17 cellular contexts compared by ENCODE assay signal in the genomic region with DNA sequence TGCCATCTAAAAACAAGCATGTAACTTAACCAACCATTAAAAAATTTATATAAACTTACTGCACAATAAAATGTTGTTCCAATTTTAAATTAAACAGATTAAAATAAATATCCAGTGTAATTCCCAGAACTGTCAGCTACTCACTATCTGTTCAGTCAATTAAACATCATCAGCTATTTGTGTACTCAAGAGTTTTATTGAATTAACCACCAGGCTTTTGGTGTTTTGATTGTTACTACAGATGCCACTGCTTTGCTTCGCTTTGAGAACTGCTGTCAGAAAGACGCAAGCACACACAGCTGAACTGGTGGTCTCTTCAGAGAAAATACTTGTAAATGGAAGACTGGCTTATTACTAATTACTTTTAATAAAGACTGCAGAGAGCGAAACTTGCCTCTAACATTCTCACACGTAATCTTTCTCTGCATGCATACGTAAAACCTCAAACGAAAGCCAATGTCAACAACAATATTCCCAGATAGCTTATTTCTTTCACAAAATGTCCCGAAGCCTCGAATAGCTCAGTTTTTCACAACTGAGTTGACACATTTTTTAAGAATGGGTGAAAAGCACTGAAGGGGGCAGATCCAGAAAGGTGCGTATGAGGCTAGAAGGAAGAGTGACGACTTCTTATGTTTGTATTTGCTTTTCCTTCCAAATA.
DNase-seq lines count a peak whose midpoint lies in the region; ATAC-seq, FAIRE-seq and TF ChIP-seq lines count a peak whose summit lies in the region.
"Had no signal": no experiment of that assay in that cellular context is flagged by ENCODE, and none has a peak within 500 bp of the region (broad histone marks: within the 10 kb centered on the region; RNA-seq: fewer than 3 reads in every experiment).

No MANE protein-coding gene starts in this region.

- H3K27me3 Mint-ChIP-seq in GM23338 (ENCODE audit: insufficient read depth, low read depth, poor library complexity): no peaks in the 10 kb centered on the region
- H3K27me3 Mint-ChIP-seq in nephron (ENCODE audit: low read depth): no peaks in the 10 kb centered on the region
- no peaks in the 10 kb centered on the region for H3K27me3 Mint-ChIP-seq in activated T-helper 17 cell treated with anti-CD3 and anti-CD28 coated beads, Interleukin-2, amount 50 U/mL, for 72 hours
- no peaks in the 10 kb centered on the region for H3K27me3 Mint-ChIP-seq in progenitor cell of endocrine pancreas

- H3K9me2 ChIP-seq in GM23338 (ENCODE audit: insufficient read depth): peaks cover 30% of the 10 kb centered on the region; the same call in 1 of the 2 replicates

- peaks cover 10% of the 10 kb centered on the region for H3K9me3 Mint-ChIP-seq in GM23338
- peaks cover 9% of the 10 kb centered on the region for H3K9me3 Mint-ChIP-seq in nephron
- H3K9me3 Mint-ChIP-seq in activated T-helper 17 cell treated with anti-CD3 and anti-CD28 coated beads, Interleukin-2, amount 50 U/mL, for 72 hours: no peaks in the 10 kb centered on the region
- peaks cover 7% of the 10 kb centered on the region for H3K9me3 Mint-ChIP-seq in progenitor cell of endocrine pancreas (ENCODE audit: low read depth)

- H3K4me3 ChIP-seq in GM23338 (no peak overlapping the region), SK-N-MC (peak overlapping the region; percentile 56)
- H3K4me3 ChIP-seq: A549; BLaER1 treated with 17β-estradiol and CSF1 and Interleukin-3, amounts not matched to agents 10 nM and 100 nM had no signal

- H3K4me1 Mint-ChIP-seq in GM23338 (no peaks in the 10 kb centered on the region), nephron (peaks cover 26% of the 10 kb centered on the region), progenitor cell of endocrine pancreas (ENCODE audit: low read depth) (peaks cover 14% of the 10 kb centered on the region)
- H3K4me1 Mint-ChIP-seq in activated T-helper 17 cell treated with anti-CD3 and anti-CD28 coated beads, Interleukin-2, amount 50 U/mL, for 72 hours: no peaks in the 10 kb centered on the region

- peak overlapping the region; percentile 49; the same call in 1 of the 2 replicates for H2AFZ ChIP-seq in GM23338

- no peak for ATAC-seq in GM23338
- no peak for ATAC-seq in activated T-helper 17 cell treated with anti-CD3 and anti-CD28 coated beads, Interleukin-2, amount 50 U/mL, for 72 hours (replicated peaks)
- ATAC-seq: A549, HCT116 had no signal

- no peaks in the 10 kb centered on the region for H3K4me1 ChIP-seq in GM23338 (ENCODE audit: insufficient read depth)
- H3K4me1 ChIP-seq: A549 had no signal

- H4K20me1 ChIP-seq in GM23338 (replicated peaks; ENCODE audit: insufficient read depth): no peaks in the 10 kb centered on the region
- H4K20me1 ChIP-seq: BLaER1 treated with 17β-estradiol and CSF1 and Interleukin-3, amounts not matched to agents 10 nM and 100 nM had no signal

- no peaks in the 10 kb centered on the region for H3K79me2 ChIP-seq in GM23338 (replicated peaks; ENCODE audit: insufficient read depth)

- H3K9ac ChIP-seq in SK-N-MC (ENCODE audit: insufficient read length): peak overlapping the region; percentile 46
- H3K9ac ChIP-seq: BLaER1 treated with 17β-estradiol and CSF1 and Interleukin-3, amounts not matched to agents 10 nM and 100 nM had no signal

- no peaks in the 10 kb centered on the region for H3F3A ChIP-seq in GM23338 (replicated peaks; ENCODE audit: low read depth)

- H3K27ac Mint-ChIP-seq in GM23338: no peak overlapping the region
- H3K27ac Mint-ChIP-seq in nephron: peak overlapping the region; percentile 89 to 90 (median 90)
- no peak overlapping the region for H3K27ac Mint-ChIP-seq in activated T-helper 17 cell treated with anti-CD3 and anti-CD28 coated beads, Interleukin-2, amount 50 U/mL, for 72 hours
- no peak overlapping the region for H3K27ac Mint-ChIP-seq in progenitor cell of endocrine pancreas

- H3K4me3 Mint-ChIP-seq in GM23338: no peak overlapping the region
- no peak overlapping the region for H3K4me3 Mint-ChIP-seq in nephron
- no peak overlapping the region for H3K4me3 Mint-ChIP-seq in activated T-helper 17 cell treated with anti-CD3 and anti-CD28 coated beads, Interleukin-2, amount 50 U/mL, for 72 hours
- no peak overlapping the region for H3K4me3 Mint-ChIP-seq in progenitor cell of endocrine pancreas (ENCODE audit: low read depth)

- no peak overlapping the region for H3K4me2 ChIP-seq in GM23338
- H3K4me2 ChIP-seq: A549 had no signal

- H3K27me3 ChIP-seq in GM23338 (ENCODE audit: insufficient read depth): no peaks in the 10 kb centered on the region
- H3K27me3 ChIP-seq: BLaER1 treated with 17β-estradiol and CSF1 and Interleukin-3, amounts not matched to agents 10 nM and 100 nM had no signal

- DNase-seq in GM23338 (ENCODE audit: low spot score) (no peak), SK-N-MC (ENCODE audit: low read depth, low spot score) (no peak), SKM-1 treated with dmso at 0.1 percent for 144 hours (lab: John Stamatoyannopoulos, UW; ENCODE audit: unreplicated experiment) (no peak), progenitor cell of endocrine pancreas (ENCODE audit: low spot score, unreplicated experiment) (no peak)
- DNase-seq: DMS79 treated with DMSO at 0.1 percent for 48 hours, NCI-H1930, NCI-H2171, NCI-H446, NCI-H774 had no signal

- FAIRE-seq in endometrium (lab: Jason Lieb, UNC): peak; percentile 12
- FAIRE-seq: A549, HTR-8/SVneo had no signal

- no peak for TF ChIP-seq CTCF in GM23338 (conservative IDR thresholded peaks at IDR 0.05; ENCODE audit: low read depth in 2 of 2)
- no peak for TF ChIP-seq CTCF in nephron (IDR thresholded peaks at IDR 0.05; ENCODE audit: unreplicated experiment in 3 of 3)
- no peak for TF ChIP-seq CTCF in progenitor cell of endocrine pancreas (IDR thresholded peaks at IDR 0.05; ENCODE audit: unreplicated experiment)

- no peak overlapping the region for H3K27ac ChIP-seq in GM23338 (ENCODE audit: low read depth)
- peak overlapping the region; percentile 96 for H3K27ac ChIP-seq in SK-N-MC
- H3K27ac ChIP-seq: A549; BLaER1 treated with 17β-estradiol and CSF1 and Interleukin-3, amounts not matched to agents 10 nM and 100 nM; HL-60 had no signal

- H3K36me3 Mint-ChIP-seq in GM23338 (ENCODE audit: low read depth) (peaks cover 13% of the 10 kb centered on the region; the same call in 2 of the 3 replicates), nephron (ENCODE audit: low read depth) (no peaks in the 10 kb centered on the region), progenitor cell of endocrine pancreas (ENCODE audit: insufficient read depth) (no peaks in the 10 kb centered on the region)
- no peaks in the 10 kb centered on the region for H3K36me3 Mint-ChIP-seq in activated T-helper 17 cell treated with anti-CD3 and anti-CD28 coated beads, Interleukin-2, amount 50 U/mL, for 72 hours (ENCODE audit: low read depth)

- no peaks in the 10 kb centered on the region for H3K9me3 ChIP-seq in SK-N-MC (ENCODE audit: low read depth, low read length)
- H3K9me3 ChIP-seq: A549 had no signal

- H3K36me3 ChIP-seq in GM23338 (ENCODE audit: insufficient read depth): no peaks in the 10 kb centered on the region
- H3K36me3 ChIP-seq in SK-N-MC (ENCODE audit: insufficient read depth, low read length): no peaks in the 10 kb centered on the region
- H3K36me3 ChIP-seq: BLaER1 treated with 17β-estradiol and CSF1 and Interleukin-3, amounts not matched to agents 10 nM and 100 nM had no signal

TF ChIP-seq in GM23338, 12 proteins besides CTCF, POLR2A, EP300 and RAD21:
- TF ChIP-seq CREB1 (CRISPR knock-in tag; IDR thresholded peaks at IDR 0.05; ENCODE audit: low read depth): no peak
- no peak for TF ChIP-seq JUNB (IDR thresholded peaks at IDR 0.05; ENCODE audit: unreplicated experiment)
- no peak for TF ChIP-seq POLR2AphosphoS5 (IDR thresholded peaks at IDR 0.05; ENCODE audit: low read depth)
- TF ChIP-seq EZH2phosphoT487 (IDR thresholded peaks at IDR 0.05; ENCODE audit: unreplicated experiment): no peak
- TF ChIP-seq ZNF331 (CRISPR knock-in tag; IDR thresholded peaks at IDR 0.05; ENCODE audit: low read depth): no peak
- no peak for TF ChIP-seq STAT1 (IDR thresholded peaks at IDR 0.05; ENCODE audit: unreplicated experiment)

Comparison
In these comparisons a context has a peak if more than half of its experiments do, and no peak if none do; other contexts are left out.
1. H3K27ac Mint-ChIP-seq: peak in nephron (3 of 3); none in GM23338 (single experiment), activated T-helper 17 cell treated with anti-CD3 and anti-CD28 coated beads, Interleukin-2, amount 50 U/mL, for 72 hours (single experiment) and progenitor cell of endocrine pancreas (single experiment).